ENCODE assay signal across 19 cellular contexts in the genomic region with DNA sequence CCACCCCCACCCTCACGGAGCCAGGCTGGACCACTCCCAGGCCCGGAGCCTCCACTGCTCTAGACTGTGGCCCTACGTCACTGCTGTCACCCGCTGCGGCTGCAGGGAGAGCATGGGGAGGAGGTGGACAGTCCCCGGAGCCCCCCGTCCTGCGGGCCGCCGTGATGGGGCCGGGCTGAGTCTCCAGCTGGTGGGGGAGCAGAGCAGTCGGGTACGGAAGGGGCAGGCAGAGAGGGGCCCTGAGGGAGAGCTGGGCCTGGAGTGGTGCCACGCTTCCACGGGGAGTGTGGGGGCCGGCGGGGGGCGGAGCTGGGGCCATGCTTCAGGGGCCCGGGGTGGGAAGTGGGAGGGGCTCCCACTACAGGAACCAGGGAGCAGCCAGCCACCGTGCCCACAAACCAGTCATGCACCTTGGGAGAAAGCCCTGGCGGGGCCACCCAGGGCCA.
"Had no signal": no experiment of that assay in that cellular context is flagged by ENCODE, and none has a peak within 500 bp of the region (broad histone marks: within the 10 kb centered on the region; RNA-seq: fewer than 3 reads in every experiment).

No MANE protein-coding gene starts in this region.

- FAIRE-seq: endothelial cell of umbilical vein, frontal cortex, urothelium cell line had no signal

- H3K9ac ChIP-seq: parathyroid adenoma had no signal

- H3K27me3 ChIP-seq: colonic mucosa, suprapubic skin, transverse colon had no signal

- H3K4me1 ChIP-seq: colonic mucosa, lower lobe of right lung, parathyroid adenoma, spleen, suprapubic skin, transverse colon had no signal

- H3K27ac ChIP-seq: colonic mucosa, lower lobe of right lung, parathyroid adenoma, spleen, suprapubic skin, transverse colon had no signal

- H3K36me3 ChIP-seq: colonic mucosa, lower lobe of right lung, spleen, suprapubic skin, transverse colon had no signal

- H3K9me3 ChIP-seq: colonic mucosa, lower lobe of right lung, suprapubic skin, transverse colon had no signal

- DNase-seq: colonic mucosa; dermis blood vessel endothelial cell; effector memory CD4-positive, alpha-beta T cell; hypothalamus; immature natural killer cell; islet precursor cell; left ventricle myocardium superior; lower lobe of right lung; naive thymus-derived CD8-positive, alpha-beta T cell; spleen; stimulated activated CD4-positive, alpha-beta T cell treated with anti-CD3 and anti-CD28 coated beads, Interleukin-4, amount 100 ng/mL, for 4 hours; transverse colon had no signal

- ATAC-seq: left ventricle myocardium superior; naive thymus-derived CD8-positive, alpha-beta T cell; sciatic nerve; stimulated activated memory B cell treated with anti-CD40 and anti-IgM and Interleukin-4, amounts not matched to agents 10 μg/mL and 1 μg/mL and 100 μg/mL, for 72 hours had no signal

- H3K4me3 ChIP-seq: colonic mucosa, lower lobe of right lung, spleen, suprapubic skin, transverse colon had no signal
